ENCODE assay signal across 20 cellular contexts in genomic region chr10:107626862-107627261, GRCh38.
DNase-seq lines count a peak whose midpoint lies in the region; ATAC-seq, FAIRE-seq and TF ChIP-seq lines count a peak whose summit lies in the region.
"Had no signal": no experiment of that assay in that cellular context is flagged by ENCODE, and none has a peak within 500 bp of the region (broad histone marks: within the 10 kb centered on the region; RNA-seq: fewer than 3 reads in every experiment).

No MANE protein-coding gene starts in this region.

- ATAC-seq in left colon (peak; percentile 54), HG02970 (IDR thresholded peaks at IDR 0.05; ENCODE audit: low FRiP score, unreplicated experiment) (no peak), right lobe of liver (no peak), GM19023 (IDR thresholded peaks at IDR 0.05; ENCODE audit: unreplicated experiment) (no peak)

- no peak overlapping the region for H3K4me3 ChIP-seq in LNCaP clone FGC (ENCODE audit: low read depth, low read length)
- no peak overlapping the region for H3K4me3 ChIP-seq in small intestine (ENCODE audit: low read depth in 1 of 2, low read length in 2 of 2)
- H3K4me3 ChIP-seq in right lobe of liver, result no peak overlapping the region
- H3K4me3 ChIP-seq: BLaER1 had no signal

- no peak for FAIRE-seq in small intestine (lab: Jason Lieb, UNC)
- FAIRE-seq: GM12891 had no signal

- DNase-seq in LNCaP clone FGC (ENCODE audit: low read depth), result peak; percentile 82
- peak; percentile 5 for DNase-seq in NCI-H2171 (lab: John Stamatoyannopoulos, UW)
- no peak for DNase-seq in left colon
- peak; percentile 18 for DNase-seq in small intestine
- no peak for DNase-seq in right lobe of liver
- DNase-seq: 8988T; ACHN; BE2C; C1 segment of cervical spinal cord; CD4-positive, alpha-beta memory T cell; CD4-positive, CD25-positive, alpha-beta regulatory T cell; CD8-positive, alpha-beta memory T cell; COR-L47; DMS153; DMS79 treated with DMSO at 0.1 percent for 48 hours; GF-D8 had no signal

- H3K9me3 ChIP-seq in small intestine (ENCODE audit: control insufficient read depth, low read depth), result no peaks in the 10 kb centered on the region
- H3K9me3 ChIP-seq in right lobe of liver, result no peaks in the 10 kb centered on the region
- H3K9me3 ChIP-seq: BE2C, BLaER1 had no signal

- no peak overlapping the region for H3K27ac ChIP-seq in small intestine (ENCODE audit: low read depth in 1 of 2, low read length in 1 of 2)
- H3K27ac ChIP-seq in right lobe of liver, result no peak overlapping the region
- H3K27ac ChIP-seq: BLaER1 had no signal

- H3K36me3 ChIP-seq in small intestine (ENCODE audit: control insufficient read depth in 2 of 2, insufficient read depth in 2 of 2, low read length in 2 of 2) (no peaks in the 10 kb centered on the region), right lobe of liver (no peaks in the 10 kb centered on the region)
- H3K36me3 ChIP-seq: BE2C, BLaER1 had no signal

- H3K4me1 ChIP-seq in small intestine (ENCODE audit: control insufficient read depth in 2 of 2, insufficient read depth in 1 of 2, low read depth in 1 of 2, low read length in 1 of 2) (no peaks in the 10 kb centered on the region), right lobe of liver (no peaks in the 10 kb centered on the region)
- H3K4me1 ChIP-seq: BE2C, BLaER1 had no signal

- H3K27me3 ChIP-seq in small intestine (ENCODE audit: control insufficient read depth in 2 of 2, insufficient read depth in 2 of 2, low read length in 2 of 2) (no peaks in the 10 kb centered on the region), right lobe of liver (no peaks in the 10 kb centered on the region)
- H3K27me3 ChIP-seq: BE2C, BLaER1 had no signal

- intact Hi-C loops in left colon (cut with DNase I, micrococcal nuclease), result no loop called here
- intact Hi-C loops in right lobe of liver (cut with DNase I), result no loop called here

- no peak for TF ChIP-seq POLR2A in right lobe of liver (IDR thresholded peaks at IDR 0.05)

- WGBS in small intestine, 3 donors, result 73 to 85% (median 78%) methylated on average over 3 of the region's 3 CpGs
- WGBS in right lobe of liver (ENCODE audit: insufficient coverage, low coverage, low lambda C conversion rate, missing lambda C conversion rate), result 70% methylated on average over 3 of the region's 3 CpGs

- TF ChIP-seq CTCF in LNCaP clone FGC (IDR thresholded peaks at IDR 0.05; ENCODE audit: control insufficient read depth, extremely low read depth, insufficient read depth) (no peak), right lobe of liver (IDR thresholded peaks at IDR 0.05) (no peak)

Comparison
In these comparisons a context has a peak if more than half of its experiments do, and no peak if none do; other contexts are left out.
1. DNase-seq: peak in LNCaP clone FGC (single experiment), NCI-H2171 (single experiment) and small intestine (single experiment); none in left colon (0 of 2) and right lobe of liver (0 of 3).